Comparison of ENCODE assay signal across 26 cellular contexts in genomic region chr5:179298181-179298993, GRCh38. TPM values are rescaled to one million over a fixed set of nuclear protein-coding genes. Genes with fewer than 3 reads are reported as not detected.
"Had no signal": no experiment of that assay in that cellular context is flagged by ENCODE, and none has a peak within 500 bp of the region (broad histone marks: within the 10 kb centered on the region; RNA-seq: fewer than 3 reads in every experiment).

No MANE protein-coding gene starts in this region.

- H3K9me3 ChIP-seq: colonic mucosa, neutrophil, ovary, prostate gland had no signal

- H3K4me3 ChIP-seq: colonic mucosa, gastroesophageal sphincter, hepatocyte, ovary, prostate gland, smooth muscle cell, tibial nerve had no signal

- H2AFZ ChIP-seq: hepatocyte had no signal

- H3K27ac ChIP-seq: colonic mucosa, gastroesophageal sphincter, hepatocyte, neutrophil, ovary, prostate gland, tibial nerve had no signal

- H3K27me3 ChIP-seq: colonic mucosa, gastroesophageal sphincter, hepatocyte, neutrophil, ovary, tibial nerve had no signal

- H3K4me1 ChIP-seq: colonic mucosa, prostate gland had no signal

- DNase-seq: activated CD4-positive, alpha-beta T cell treated with anti-CD3 and anti-CD28 coated beads for 36 hours; activated CD4-positive, CD25-positive, alpha-beta regulatory T cell; activated CD8-positive, alpha-beta memory T cell treated with anti-CD3 and anti-CD28 coated beads, Interleukin-2, amount 10 ng/mL, durations not matched to agents 7 days and 5 days; activated CD8-positive, alpha-beta T cell treated with anti-CD3 and anti-CD28 coated beads, Interleukin-2, amount 10 ng/mL, durations not matched to agents 7 days and 5 days; activated naive CD8-positive, alpha-beta T cell treated with anti-CD3 and anti-CD28 coated beads, Interleukin-2, amount 50 U/mL, for 24 hours; activated T-cell treated with anti-CD3 and anti-CD28 coated beads, Interleukin-2, amount 50 U/mL, for 48 hours; amygdala; colonic mucosa; islet precursor cell; midbrain; naive thymus-derived CD4-positive, alpha-beta T cell; retina; stimulated activated CD4-positive, alpha-beta T cell treated with anti-CD3 and anti-CD28 coated beads, Interleukin-15, amount 100 ng/mL, for 24 hours; stimulated activated CD4-positive, alpha-beta T cell treated with anti-CD3 and anti-CD28 coated beads, Interleukin-2, amount 100 ng/mL, for 24 hours; stimulated activated naive CD4-positive, alpha-beta T cell had no signal

- H3K36me3 ChIP-seq: colonic mucosa, gastroesophageal sphincter, neutrophil, ovary, prostate gland, tibial nerve had no signal

- ATAC-seq: activated CD4-positive, alpha-beta T cell treated with anti-CD3 and anti-CD28 coated beads for 36 hours; activated CD8-positive, alpha-beta memory T cell treated with anti-CD3 and anti-CD28 coated beads, Interleukin-2, amount 10 ng/mL, durations not matched to agents 7 days and 5 days; activated CD8-positive, alpha-beta T cell treated with anti-CD3 and anti-CD28 coated beads, Interleukin-2, amount 10 ng/mL, durations not matched to agents 7 days and 5 days; activated naive CD8-positive, alpha-beta T cell treated with anti-CD3 and anti-CD28 coated beads, Interleukin-2, amount 50 U/mL, for 24 hours; gastroesophageal sphincter; naive thymus-derived CD4-positive, alpha-beta T cell had no signal

- FAIRE-seq: bronchial epithelial cell, endothelial cell of umbilical vein had no signal

- H3K4me2 ChIP-seq: hepatocyte, smooth muscle cell had no signal

RNA-seq across cellular contexts. Expression of gene ADAMTS2, which starts 46.9 kb away (rescaled TPM):
- total RNA-seq: activated CD4-positive, alpha-beta T cell treated with anti-CD3 and anti-CD28 coated beads for 36 hours; activated CD8-positive, alpha-beta memory T cell treated with anti-CD3 and anti-CD28 coated beads, Interleukin-2, amount 10 ng/mL, durations not matched to agents 7 days and 5 days; activated CD8-positive, alpha-beta T cell treated with anti-CD3 and anti-CD28 coated beads, Interleukin-2, amount 10 ng/mL, durations not matched to agents 7 days and 5 days; activated T-helper 2 cell treated with anti-CD3 and anti-CD28 coated beads, Interferon-gamma antibody, Interleukin-2, Interleukin-4, amounts not matched to agents 10 μg/mL and 5 μg/mL and 100 μg/mL, durations not matched to agents 14 hours and 24 hours and 36 hours; endothelial cell of umbilical vein; naive thymus-derived CD4-positive, alpha-beta T cell; T-helper 1 cell treated with Interleukin-12 subunit alpha and Interleukin-12 subunit beta and Interleukin-4 antibody, amounts not matched to agents 30 ng/mL and 1 ng/mL, for 36 hours had no signal
- polyA plus RNA-seq: endothelial cell of umbilical vein; naive thymus-derived CD4-positive, alpha-beta T cell had no signal
